ENCODE assay signal across 10 cellular contexts in genomic region chr12:6612652-6613014, GRCh38. TPM values are rescaled to one million over a fixed set of nuclear protein-coding genes. Genes with fewer than 3 reads are reported as not detected.
DNase-seq lines count a peak whose midpoint lies in the region; ATAC-seq lines count a peak whose summit lies in the region.
"Had no signal": no experiment of that assay in that cellular context is flagged by ENCODE, and none has a peak within 500 bp of the region (broad histone marks: within the 10 kb centered on the region; RNA-seq: fewer than 3 reads in every experiment).

No MANE protein-coding gene starts in this region.

- CTCF ChIA-PET in activated CD4-positive, alpha-beta T cell treated with anti-CD3 and anti-CD28 coated beads, Interleukin-2, amount 10 ng/mL, durations not matched to agents 7 days and 5 days (lab: Charles Lee), result interaction anchor here (0.6 to 1.8 kb wide), 10 partner anchors 8 to 260 kb away, joined by 3 to 6 read pairs (median 4); partner anchors contain the start of gene SPSB2

- no peaks in the 10 kb centered on the region for H3K36me3 ChIP-seq in thymus (ENCODE audit: control insufficient read depth, insufficient read depth)

- peaks cover 29% of the 10 kb centered on the region for H3K4me1 ChIP-seq in thymus (ENCODE audit: control insufficient read depth, insufficient read depth, low read length)

- H3K27ac ChIP-seq in thymus (ENCODE audit: low read depth), result peak overlapping the region; percentile 91

- H3K27me3 Mint-ChIP-seq in activated CD4-positive, alpha-beta T cell treated with anti-CD3 and anti-CD28 coated beads, Interleukin-2, amount 10 ng/mL, durations not matched to agents 7 days and 5 days, result no peaks in the 10 kb centered on the region
- H3K27me3 Mint-ChIP-seq in activated naive CD8-positive, alpha-beta T cell, result no peaks in the 10 kb centered on the region
- H3K27me3 Mint-ChIP-seq in memory B cell, result no peaks in the 10 kb centered on the region

- peaks cover 48% of the 10 kb centered on the region for H3K4me1 Mint-ChIP-seq in activated CD4-positive, alpha-beta T cell treated with anti-CD3 and anti-CD28 coated beads, Interleukin-2, amount 10 ng/mL, durations not matched to agents 7 days and 5 days
- H3K4me1 Mint-ChIP-seq in activated naive CD8-positive, alpha-beta T cell (ENCODE audit: low read depth), result peaks cover 41% of the 10 kb centered on the region
- H3K4me1 Mint-ChIP-seq in memory B cell, result peaks cover 37% of the 10 kb centered on the region

- ATAC-seq in memory B cell (ENCODE audit: low read depth) (no peak), HG03108 (IDR thresholded peaks at IDR 0.05; ENCODE audit: unreplicated experiment) (no peak), HG03159 (IDR thresholded peaks at IDR 0.05; ENCODE audit: unreplicated experiment) (no peak)

- peak overlapping the region; percentile 90 for H3K27ac Mint-ChIP-seq in activated CD4-positive, alpha-beta T cell treated with anti-CD3 and anti-CD28 coated beads, Interleukin-2, amount 10 ng/mL, durations not matched to agents 7 days and 5 days
- H3K27ac Mint-ChIP-seq in activated naive CD8-positive, alpha-beta T cell, result peak overlapping the region; percentile 56
- H3K27ac Mint-ChIP-seq in memory B cell, result peak overlapping the region; percentile 92

- H3K4me3 Mint-ChIP-seq in activated CD4-positive, alpha-beta T cell treated with anti-CD3 and anti-CD28 coated beads, Interleukin-2, amount 10 ng/mL, durations not matched to agents 7 days and 5 days, result peak overlapping the region; percentile 48
- peak overlapping the region; percentile 61 for H3K4me3 Mint-ChIP-seq in activated naive CD8-positive, alpha-beta T cell
- peak overlapping the region; percentile 36 for H3K4me3 Mint-ChIP-seq in memory B cell

- H3K9me3 Mint-ChIP-seq in activated CD4-positive, alpha-beta T cell treated with anti-CD3 and anti-CD28 coated beads, Interleukin-2, amount 10 ng/mL, durations not matched to agents 7 days and 5 days, result no peaks in the 10 kb centered on the region
- no peaks in the 10 kb centered on the region for H3K9me3 Mint-ChIP-seq in activated naive CD8-positive, alpha-beta T cell (ENCODE audit: low read depth)
- no peaks in the 10 kb centered on the region for H3K9me3 Mint-ChIP-seq in memory B cell

- no peaks in the 10 kb centered on the region for H3K27me3 ChIP-seq in thymus (ENCODE audit: control insufficient read depth, insufficient read depth)

- peaks cover 1% of the 10 kb centered on the region for H3K9me3 ChIP-seq in thymus (ENCODE audit: control insufficient read depth)

- H3K4me3 ChIP-seq in thymus (ENCODE audit: low read length), result peak overlapping the region; percentile 17

- H3K36me3 Mint-ChIP-seq in activated CD4-positive, alpha-beta T cell treated with anti-CD3 and anti-CD28 coated beads, Interleukin-2, amount 10 ng/mL, durations not matched to agents 7 days and 5 days (ENCODE audit: low read depth), result no peaks in the 10 kb centered on the region
- H3K36me3 Mint-ChIP-seq in activated naive CD8-positive, alpha-beta T cell, result no peaks in the 10 kb centered on the region
- no peaks in the 10 kb centered on the region for H3K36me3 Mint-ChIP-seq in memory B cell

- 26% methylated on average over 7 of the region's 7 CpGs for WGBS in thymus

- no peak for DNase-seq in activated CD4-positive, alpha-beta T cell treated with anti-CD3 and anti-CD28 coated beads, Interleukin-2, amount 10 ng/mL, durations not matched to agents 7 days and 5 days
- DNase-seq in activated CD4-positive, alpha-beta T cell treated with anti-CD3 and anti-CD28 coated beads, Interleukin-2, amount 50 U/mL, for 1 hour, result no peak
- DNase-seq in memory B cell (ENCODE audit: low spot score in 2 of 2), result no peak
- no peak for DNase-seq in NCI-H1048 (lab: John Stamatoyannopoulos, UW)

- POLR2A ChIA-PET in activated CD4-positive, alpha-beta T cell treated with anti-CD3 and anti-CD28 coated beads, Interleukin-2, amount 10 ng/mL, durations not matched to agents 7 days and 5 days (lab: Charles Lee), result interaction anchor here (1.3 kb wide), 1 partner anchor 20 kb away, joined by 4 read pairs; no protein-coding TSS in a partner anchor

RNA-seq across cellular contexts. Expression of gene CHD4, which starts 5.5 kb away (rescaled TPM):
- 100 to 1,000 TPM; 262 to 263 TPM for total RNA-seq in activated CD4-positive, alpha-beta T cell treated with anti-CD3 and anti-CD28 coated beads, Interleukin-2, amount 10 ng/mL, durations not matched to agents 7 days and 5 days
- 230 TPM for polyA plus RNA-seq in thymus

RNA-seq across cellular contexts. Expression of gene LPAR5, which starts 23.1 kb away (rescaled TPM):
- total RNA-seq in activated CD4-positive, alpha-beta T cell treated with anti-CD3 and anti-CD28 coated beads, Interleukin-2, amount 10 ng/mL, durations not matched to agents 7 days and 5 days, result 1 to 10 TPM; 6.2 to 6.6 TPM
- polyA plus RNA-seq in thymus, result 3.2 TPM
- total RNA-seq: fibroblast of lung, LHCN-M2 had no signal

RNA-seq across cellular contexts. Expression of gene ACRBP, which starts 34.6 kb away (rescaled TPM):
- 1 to 10 TPM; 1.6 to 2.6 TPM for total RNA-seq in activated CD4-positive, alpha-beta T cell treated with anti-CD3 and anti-CD28 coated beads, Interleukin-2, amount 10 ng/mL, durations not matched to agents 7 days and 5 days
- 10.5 TPM for polyA plus RNA-seq in thymus
- total RNA-seq: LHCN-M2 had no signal

RNA-seq across cellular contexts. Expression of gene NOP2, which starts 44.5 kb away (rescaled TPM):
- 10 to 100 TPM; 74.1 to 76.4 TPM for total RNA-seq in activated CD4-positive, alpha-beta T cell treated with anti-CD3 and anti-CD28 coated beads, Interleukin-2, amount 10 ng/mL, durations not matched to agents 7 days and 5 days
- 45.5 TPM for polyA plus RNA-seq in thymus

RNA-seq across cellular contexts. Expression of gene ING4, which starts 50.3 kb away (rescaled TPM):
- 10 to 100 TPM; 33.7 to 40.2 TPM for total RNA-seq in activated CD4-positive, alpha-beta T cell treated with anti-CD3 and anti-CD28 coated beads, Interleukin-2, amount 10 ng/mL, durations not matched to agents 7 days and 5 days
- polyA plus RNA-seq in thymus, result 70.0 TPM
